Comparison of ENCODE assay signal across 18 cellular contexts in genomic region chr17:41012326-41012725, GRCh38. TPM values are rescaled to one million over a fixed set of nuclear protein-coding genes. Genes with fewer than 3 reads are reported as not detected.
"Had no signal": no experiment of that assay in that cellular context is flagged by ENCODE, and none has a peak within 500 bp of the region (broad histone marks: within the 10 kb centered on the region; RNA-seq: fewer than 3 reads in every experiment).

No MANE protein-coding gene starts in this region.

RNA-seq across cellular contexts. Expression of gene KRTAP3-1, which starts 3.4 kb away (rescaled TPM):
- total RNA-seq: dermis microvascular lymphatic vessel endothelial cell; esophagus squamous epithelium; heart right ventricle; kidney epithelial cell; left cardiac atrium; left lung; lung microvascular endothelial cell; mucosa of descending colon; natural killer cell treated with Interleukin-12 subunit alpha and Interleukin-12 subunit beta and Interleukin-15 and Interleukin-18, amount 100 ng/mL, for 72 hours; neural crest cell; omental fat pad; pancreas; posterior vena cava; pulmonary artery endothelial cell; spleen; testis; urinary bladder had no signal

RNA-seq across cellular contexts. Expression of gene KRTAP3-2, which starts 12.6 kb away (rescaled TPM):
- total RNA-seq: dermis microvascular lymphatic vessel endothelial cell; heart right ventricle; kidney epithelial cell; left cardiac atrium; left lung; lung microvascular endothelial cell; mesothelial cell of epicardium; mucosa of descending colon; natural killer cell treated with Interleukin-12 subunit alpha and Interleukin-12 subunit beta and Interleukin-15 and Interleukin-18, amount 100 ng/mL, for 72 hours; neural crest cell; omental fat pad; pancreas; posterior vena cava; pulmonary artery endothelial cell; spleen; testis; urinary bladder had no signal

RNA-seq across cellular contexts. Expression of gene KRTAP1-5, which starts 14.7 kb away (rescaled TPM):
- total RNA-seq: dermis microvascular lymphatic vessel endothelial cell; esophagus squamous epithelium; heart right ventricle; kidney epithelial cell; left cardiac atrium; left lung; lung microvascular endothelial cell; mesothelial cell of epicardium; mucosa of descending colon; natural killer cell treated with Interleukin-12 subunit alpha and Interleukin-12 subunit beta and Interleukin-15 and Interleukin-18, amount 100 ng/mL, for 72 hours; neural crest cell; omental fat pad; pancreas; posterior vena cava; pulmonary artery endothelial cell; spleen; testis; urinary bladder had no signal

RNA-seq across cellular contexts. Expression of gene KRTAP1-4, which starts 17.7 kb away (rescaled TPM):
- total RNA-seq: dermis microvascular lymphatic vessel endothelial cell; esophagus squamous epithelium; heart right ventricle; kidney epithelial cell; left cardiac atrium; left lung; lung microvascular endothelial cell; mesothelial cell of epicardium; mucosa of descending colon; natural killer cell treated with Interleukin-12 subunit alpha and Interleukin-12 subunit beta and Interleukin-15 and Interleukin-18, amount 100 ng/mL, for 72 hours; neural crest cell; omental fat pad; pancreas; posterior vena cava; pulmonary artery endothelial cell; spleen; testis; urinary bladder had no signal

RNA-seq across cellular contexts. Expression of gene KRTAP3-3, which starts 18.4 kb away (rescaled TPM):
- total RNA-seq: dermis microvascular lymphatic vessel endothelial cell; esophagus squamous epithelium; heart right ventricle; kidney epithelial cell; left cardiac atrium; left lung; lung microvascular endothelial cell; mesothelial cell of epicardium; mucosa of descending colon; natural killer cell treated with Interleukin-12 subunit alpha and Interleukin-12 subunit beta and Interleukin-15 and Interleukin-18, amount 100 ng/mL, for 72 hours; neural crest cell; omental fat pad; pancreas; posterior vena cava; pulmonary artery endothelial cell; spleen; testis; urinary bladder had no signal
